ENCODE assay signal across 15 cellular contexts in genomic region chr5:175922192-175922885, GRCh38. TPM values are rescaled to one million over a fixed set of nuclear protein-coding genes. Genes with fewer than 3 reads are reported as not detected.
DNase-seq lines count a peak whose midpoint lies in the region; ATAC-seq and TF ChIP-seq lines count a peak whose summit lies in the region.
"Had no signal": no experiment of that assay in that cellular context is flagged by ENCODE, and none has a peak within 500 bp of the region (broad histone marks: within the 10 kb centered on the region; RNA-seq: fewer than 3 reads in every experiment).

No MANE protein-coding gene starts in this region.

- TF ChIP-seq EP300 in SK-N-SH (IDR thresholded peaks at IDR 0.05; ENCODE audit: borderline replicate concordance in 1 of 2, low read depth in 1 of 2, low read length in 1 of 2): peak in 1 of 2 experiments; percentile 90; a peak in 2 of 4 replicates

- no peaks in the 10 kb centered on the region for H4K20me1 ChIP-seq in SK-N-SH (ENCODE audit: insufficient read depth)

- TF ChIP-seq CTCF in SK-N-SH (IDR thresholded peaks at IDR 0.05) (no peak), fibroblast of the aortic adventitia (IDR thresholded peaks at IDR 0.05; ENCODE audit: insufficient read depth, low read length) (no peak)

- no peaks in the 10 kb centered on the region for H3K36me3 ChIP-seq in SK-N-SH (replicated peaks in 1 of 2; ENCODE audit: control insufficient read depth in 1 of 2, insufficient read depth in 2 of 2, low read length in 1 of 2)

- H3K27me3 ChIP-seq in SK-N-SH (ENCODE audit: insufficient read depth): no peaks in the 10 kb centered on the region

- no peak for TF ChIP-seq RAD21 in SK-N-SH (IDR thresholded peaks at IDR 0.05; ENCODE audit: low read length)

- no peaks in the 10 kb centered on the region for H3K79me2 ChIP-seq in SK-N-SH (ENCODE audit: insufficient read depth)

- peak; percentile 91 for DNase-seq in GM04504 (ENCODE audit: low read depth)
- DNase-seq in SK-N-SH: no peak
- DNase-seq in fibroblast of the aortic adventitia (ENCODE audit: low read depth): peak; percentile 93
- DNase-seq in renal cortical epithelial cell (ENCODE audit: low read depth): peak; percentile 30
- no peak for DNase-seq in stimulated activated CD4-positive, alpha-beta T cell treated with anti-CD3 and anti-CD28 coated beads, Interleukin-2, amount 100 ng/mL, for 24 hours
- no peak for DNase-seq in NCI-H1694 (lab: John Stamatoyannopoulos, UW)
- no peak for DNase-seq in cortex of kidney (lab: John Stamatoyannopoulos, UW)
- DNase-seq: activated CD4-positive, alpha-beta T cell treated with anti-CD3 and anti-CD28 coated beads for 48 hours; activated effector memory CD4-positive, alpha-beta T cell treated with anti-CD3 and anti-CD28 coated beads, Interleukin-2, amount 50 U/mL, for 16 hours; dermis blood vessel endothelial cell; NCI-H1436 treated with DMSO at 0.1 percent for 48 hours; stimulated activated CD4-positive, alpha-beta T cell treated with anti-CD3 and anti-CD28 coated beads, Interleukin-12 subunit alpha, Interleukin-12 subunit beta, amount 100 ng/mL, for 4 hours; stimulated activated CD8-positive, alpha-beta memory T cell treated with anti-CD3 and anti-CD28 coated beads, Interleukin-4, amount 100 ng/mL, for 48 hours had no signal

- H3K4me1 ChIP-seq in SK-N-SH (ENCODE audit: control insufficient read depth in 1 of 2, insufficient read depth in 2 of 2, low read depth in 1 of 2, low read length in 1 of 2): peaks cover 0 to 28% of the 10 kb centered on the region in 2 experiments; a peak in 2 of 4 replicates

- peak overlapping the region in 1 of 2 experiments; percentile 80; a peak in 2 of 4 replicates for H3K27ac ChIP-seq in SK-N-SH (ENCODE audit: low read depth in 2 of 2, low read length in 1 of 2)

- H3K4me3 ChIP-seq in SK-N-SH (ENCODE audit: low read depth in 2 of 2, low read length in 1 of 2): no peak overlapping the region
- H3K4me3 ChIP-seq in fibroblast of the aortic adventitia (ENCODE audit: low read depth, low read length): no peak overlapping the region

- H3K9me2 ChIP-seq in SK-N-SH: no peaks in the 10 kb centered on the region

- CTCF ChIA-PET in SK-N-SH (lab: Yijun Ruan, JAX): interaction anchor here (1.0 kb wide), 1 partner anchor 193 kb away, joined by 4 read pairs; no protein-coding TSS in a partner anchor

- peak overlapping the region; percentile 1; the same call in 1 of the 2 replicates for H2AFZ ChIP-seq in SK-N-SH (ENCODE audit: low read depth)

- WGBS in SK-N-SH (ENCODE audit: low lambda C conversion rate): 73% methylated on average over 3 of the region's 3 CpGs

- H3K9me3 ChIP-seq in SK-N-SH: no peaks in the 10 kb centered on the region

- POLR2A ChIA-PET in SK-N-SH (lab: Yijun Ruan, JAX): no interaction called here

- H3F3A ChIP-seq in SK-N-SH (replicated peaks; ENCODE audit: insufficient read depth): peaks cover 22% of the 10 kb centered on the region

- ATAC-seq in GM18909 (IDR thresholded peaks at IDR 0.05; ENCODE audit: poor library complexity, unreplicated experiment): no peak

- peak overlapping the region; percentile 27 for H3K4me2 ChIP-seq in SK-N-SH

- H3K9ac ChIP-seq in SK-N-SH: peak overlapping the region; percentile 17; the same call in 1 of the 2 replicates

TF ChIP-seq in SK-N-SH, 30 proteins besides CTCF, POLR2A, EP300 and RAD21:
- TF ChIP-seq POLR2AphosphoS5 (IDR thresholded peaks at IDR 0.05; ENCODE audit: low read depth, low read length) (peak; percentile 51; the same call in 1 of the 2 replicates), NFIC (IDR thresholded peaks at IDR 0.05; ENCODE audit: borderline replicate concordance) (peak; percentile 95), MAX (IDR thresholded peaks at IDR 0.05; ENCODE audit: low read depth) (peak; percentile 84; the same call in 1 of the 2 replicates), YY1 (IDR thresholded peaks at IDR 0.05; ENCODE audit: low read depth) (peak; percentile 67; the same call in 1 of the 2 replicates), RXRA (IDR thresholded peaks at IDR 0.05; ENCODE audit: borderline replicate concordance, low read depth) (peak; percentile 81), TAF1 (IDR thresholded peaks at IDR 0.05; ENCODE audit: borderline replicate concordance, low read depth, low read length) (0 out of 2 replicates have a peak, but pooled peaks have one; percentile 16), ELF1 (IDR thresholded peaks at IDR 0.05) (peak; percentile 53; the same call in 1 of the 2 replicates), TEAD4 (IDR thresholded peaks at IDR 0.05; ENCODE audit: borderline replicate concordance, insufficient read depth) (peak; percentile 96), PBX3 (IDR thresholded peaks at IDR 0.05) (peak; percentile 89), EZH2phosphoT487 (IDR thresholded peaks at IDR 0.05; ENCODE audit: borderline replicate concordance, low read depth) (no peak), JUND (IDR thresholded peaks at IDR 0.05) (peak; percentile 96), FOXJ3 (CRISPR knock-in tag; IDR thresholded peaks at IDR 0.05) (no peak), FOXM1 (IDR thresholded peaks at IDR 0.05; ENCODE audit: low read depth) (peak; percentile 75; the same call in 1 of the 2 replicates), TCF12 (IDR thresholded peaks at IDR 0.05) (peak; percentile 98), RFX5 (IDR thresholded peaks at IDR 0.05; ENCODE audit: low read length) (no peak), FOSL2 (IDR thresholded peaks at IDR 0.05; ENCODE audit: borderline replicate concordance, low read depth) (peak; percentile 92; the same call in 1 of the 2 replicates)
- TF ChIP-seq, protein P1, sequence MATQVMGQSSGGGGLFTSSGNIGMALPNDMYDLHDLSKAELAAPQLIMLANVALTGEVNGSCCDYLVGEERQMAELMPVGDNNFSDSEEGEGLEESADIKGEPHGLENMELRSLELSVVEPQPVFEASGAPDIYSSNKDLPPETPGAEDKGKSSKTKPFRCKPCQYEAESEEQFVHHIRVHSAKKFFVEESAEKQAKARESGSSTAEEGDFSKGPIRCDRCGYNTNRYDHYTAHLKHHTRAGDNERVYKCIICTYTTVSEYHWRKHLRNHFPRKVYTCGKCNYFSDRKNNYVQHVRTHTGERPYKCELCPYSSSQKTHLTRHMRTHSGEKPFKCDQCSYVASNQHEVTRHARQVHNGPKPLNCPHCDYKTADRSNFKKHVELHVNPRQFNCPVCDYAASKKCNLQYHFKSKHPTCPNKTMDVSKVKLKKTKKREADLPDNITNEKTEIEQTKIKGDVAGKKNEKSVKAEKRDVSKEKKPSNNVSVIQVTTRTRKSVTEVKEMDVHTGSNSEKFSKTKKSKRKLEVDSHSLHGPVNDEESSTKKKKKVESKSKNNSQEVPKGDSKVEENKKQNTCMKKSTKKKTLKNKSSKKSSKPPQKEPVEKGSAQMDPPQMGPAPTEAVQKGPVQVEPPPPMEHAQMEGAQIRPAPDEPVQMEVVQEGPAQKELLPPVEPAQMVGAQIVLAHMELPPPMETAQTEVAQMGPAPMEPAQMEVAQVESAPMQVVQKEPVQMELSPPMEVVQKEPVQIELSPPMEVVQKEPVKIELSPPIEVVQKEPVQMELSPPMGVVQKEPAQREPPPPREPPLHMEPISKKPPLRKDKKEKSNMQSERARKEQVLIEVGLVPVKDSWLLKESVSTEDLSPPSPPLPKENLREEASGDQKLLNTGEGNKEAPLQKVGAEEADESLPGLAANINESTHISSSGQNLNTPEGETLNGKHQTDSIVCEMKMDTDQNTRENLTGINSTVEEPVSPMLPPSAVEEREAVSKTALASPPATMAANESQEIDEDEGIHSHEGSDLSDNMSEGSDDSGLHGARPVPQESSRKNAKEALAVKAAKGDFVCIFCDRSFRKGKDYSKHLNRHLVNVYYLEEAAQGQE (IDR thresholded peaks at IDR 0.05; ENCODE audit: low read depth, low read length): no peak
- TF ChIP-seq, protein P2, sequence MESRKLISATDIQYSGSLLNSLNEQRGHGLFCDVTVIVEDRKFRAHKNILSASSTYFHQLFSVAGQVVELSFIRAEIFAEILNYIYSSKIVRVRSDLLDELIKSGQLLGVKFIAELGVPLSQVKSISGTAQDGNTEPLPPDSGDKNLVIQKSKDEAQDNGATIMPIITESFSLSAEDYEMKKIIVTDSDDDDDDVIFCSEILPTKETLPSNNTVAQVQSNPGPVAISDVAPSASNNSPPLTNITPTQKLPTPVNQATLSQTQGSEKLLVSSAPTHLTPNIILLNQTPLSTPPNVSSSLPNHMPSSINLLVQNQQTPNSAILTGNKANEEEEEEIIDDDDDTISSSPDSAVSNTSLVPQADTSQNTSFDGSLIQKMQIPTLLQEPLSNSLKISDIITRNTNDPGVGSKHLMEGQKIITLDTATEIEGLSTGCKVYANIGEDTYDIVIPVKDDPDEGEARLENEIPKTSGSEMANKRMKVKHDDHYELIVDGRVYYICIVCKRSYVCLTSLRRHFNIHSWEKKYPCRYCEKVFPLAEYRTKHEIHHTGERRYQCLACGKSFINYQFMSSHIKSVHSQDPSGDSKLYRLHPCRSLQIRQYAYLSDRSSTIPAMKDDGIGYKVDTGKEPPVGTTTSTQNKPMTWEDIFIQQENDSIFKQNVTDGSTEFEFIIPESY (IDR thresholded peaks at IDR 0.05; ENCODE audit: borderline replicate concordance, low read depth): peak; percentile 47; the same call in 1 of the 2 replicates
TF ChIP-seq in SK-N-SH: peak in this region for 14.

RNA-seq across cellular contexts. Expression of gene THOC3, which starts 45.8 kb away (rescaled TPM):
- 65.2 and 79.2 TPM in 2 replicates for polyA plus RNA-seq in SK-N-SH (2012; rRNA removed)
- polyA plus RNA-seq in SK-N-SH (2012; cell fraction: cytosol; rRNA removed): 79.1 and 90.3 TPM in 2 replicates
- 19.7 and 30.0 TPM in 2 replicates for polyA plus RNA-seq in SK-N-SH (2012; cell fraction: nucleus; rRNA removed)
- total RNA-seq in fibroblast of the aortic adventitia (ENCODE audit: low replicate concordance) (14.8 and 19.0 TPM in 2 replicates), renal cortical epithelial cell (33.0 and 55.4 TPM in 2 replicates)

RNA-seq across cellular contexts. Expression of gene CPLX2, which starts 51.0 kb away (rescaled TPM):
- polyA plus RNA-seq in SK-N-SH (2012; rRNA removed): 0.23 and 0.34 TPM in 2 replicates
- 0.35 and 0.76 TPM in 2 replicates for polyA plus RNA-seq in SK-N-SH (2012; cell fraction: cytosol; rRNA removed)
- polyA plus RNA-seq in SK-N-SH (2012; cell fraction: nucleus; rRNA removed): 0.08 and 0.22 TPM in 2 replicates
- not detected in 2 replicates for total RNA-seq in fibroblast of the aortic adventitia (ENCODE audit: low replicate concordance)
- total RNA-seq in renal cortical epithelial cell: not detected in 2 replicates
- total RNA-seq: dermis blood vessel endothelial cell; natural killer cell treated with Interleukin-12 subunit alpha and Interleukin-12 subunit beta and Interleukin-15 and Interleukin-18, amount 100 ng/mL, for 72 hours had no signal

Comparison
In these comparisons a context has a peak if more than half of its experiments do, and no peak if none do; other contexts are left out.
1. DNase-seq: peak in GM04504 (single experiment), fibroblast of the aortic adventitia (single experiment) and renal cortical epithelial cell (single experiment); none in SK-N-SH (single experiment), stimulated activated CD4-positive, alpha-beta T cell treated with anti-CD3 and anti-CD28 coated beads, Interleukin-2, amount 100 ng/mL, for 24 hours (0 of 2), NCI-H1694 (single experiment) and cortex of kidney (single experiment).